ENCODE assay signal across 10 cellular contexts in genomic region chr4:128832253-128832641, GRCh38. TPM values are rescaled to one million over a fixed set of nuclear protein-coding genes. Genes with fewer than 3 reads are reported as not detected.
DNase-seq lines count a peak whose midpoint lies in the region; ATAC-seq and TF ChIP-seq lines count a peak whose summit lies in the region.
"Had no signal": no experiment of that assay in that cellular context is flagged by ENCODE, and none has a peak within 500 bp of the region (broad histone marks: within the 10 kb centered on the region; RNA-seq: fewer than 3 reads in every experiment).

No MANE protein-coding gene starts in this region.

- no peaks in the 10 kb centered on the region for H3K27me3 ChIP-seq in adipocyte (replicated peaks; ENCODE audit: control insufficient read depth, insufficient read depth, low read length)
- H3K27me3 ChIP-seq in neural cell (ENCODE audit: insufficient read depth, low read depth, low read length): no peaks in the 10 kb centered on the region
- no peaks in the 10 kb centered on the region for H3K27me3 ChIP-seq in testis

- no peaks in the 10 kb centered on the region for H4K20me1 ChIP-seq in neural cell (ENCODE audit: insufficient read depth)

- H3K9ac ChIP-seq in adipocyte (ENCODE audit: low read length): peak overlapping the region; percentile 6
- H3K9ac ChIP-seq in neural cell (ENCODE audit: low read length): peak overlapping the region; percentile 60

- DNase-seq in adipocyte (ENCODE audit: low read depth): no peak
- DNase-seq in LoVo (ENCODE audit: low spot score): no peak
- no peak for DNase-seq in RKO (ENCODE audit: low spot score)
- no peak for DNase-seq in testis
- no peak for DNase-seq in activated CD4-positive, CD25-positive, alpha-beta regulatory T cell (lab: John Stamatoyannopoulos, UW)
- DNase-seq: activated B cell treated with CpG ODN at 0.5 μM for 24 hours, left ventricle myocardium superior had no signal

- no peak overlapping the region for H2AFZ ChIP-seq in neural cell (ENCODE audit: low read depth, low read length)

- peak overlapping the region; percentile 82 for H3K27ac ChIP-seq in neural cell (ENCODE audit: low read length)
- no peak overlapping the region for H3K27ac ChIP-seq in testis

- H3K9me3 ChIP-seq in adipocyte (ENCODE audit: control insufficient read depth, low read length) (no peaks in the 10 kb centered on the region), neural cell (ENCODE audit: low read length) (no peaks in the 10 kb centered on the region), testis (no peaks in the 10 kb centered on the region)

- peaks cover 63% of the 10 kb centered on the region for H3K4me1 ChIP-seq in adipocyte (ENCODE audit: control insufficient read depth, insufficient read depth, low read length)
- H3K4me1 ChIP-seq in testis: peaks cover 21% of the 10 kb centered on the region

- ATAC-seq in GM18858 (IDR thresholded peaks at IDR 0.05; ENCODE audit: unreplicated experiment) (peak; percentile 16), HG02759 (IDR thresholded peaks at IDR 0.05; ENCODE audit: unreplicated experiment) (peak; percentile 14)
- ATAC-seq: left ventricle myocardium superior had no signal

- H3K79me2 ChIP-seq in neural cell (replicated peaks; ENCODE audit: insufficient read depth, low read length): peaks cover 23% of the 10 kb centered on the region

- no peaks in the 10 kb centered on the region for H3F3A ChIP-seq in neural cell (ENCODE audit: insufficient read depth, low read length, poor library complexity, severe bottlenecking)

- H3K4me3 ChIP-seq in adipocyte (ENCODE audit: low read length) (no peak overlapping the region), neural cell (ENCODE audit: low read length) (peak overlapping the region; percentile 61), testis (no peak overlapping the region)

- TF ChIP-seq POLR2A in testis (IDR thresholded peaks at IDR 0.05): no peak

- TF ChIP-seq CTCF in neural cell (IDR thresholded peaks at IDR 0.05; ENCODE audit: poor library complexity, severe bottlenecking): no peak
- TF ChIP-seq CTCF in testis (IDR thresholded peaks at IDR 0.05): no peak

- no peak for TF ChIP-seq EP300 in neural cell (conservative IDR thresholded peaks at IDR 0.05; ENCODE audit: poor library complexity, severe bottlenecking)

- no peak overlapping the region for H3K4me2 ChIP-seq in neural cell (ENCODE audit: low read length)

- intact Hi-C loops in testis (cut with DNase I; ENCODE audit: low total_unique reads): no loop called here

- WGBS in testis, 2 donors: 73 to 75% methylated on average over 1 of the region's 1 CpG

- no peak for TF ChIP-seq RAD21 in neural cell (conservative IDR thresholded peaks at IDR 0.05)

- no peaks in the 10 kb centered on the region for H3K9me2 ChIP-seq in neural cell (ENCODE audit: insufficient read depth, low read length)

- H3K36me3 ChIP-seq in adipocyte (ENCODE audit: control insufficient read depth, insufficient read depth, low read length, severe bottlenecking): peaks cover 47% of the 10 kb centered on the region
- H3K36me3 ChIP-seq in neural cell (ENCODE audit: insufficient read depth, low read length): no peaks in the 10 kb centered on the region
- no peaks in the 10 kb centered on the region for H3K36me3 ChIP-seq in testis (ENCODE audit: low read depth, missing control alignments)

TF ChIP-seq in neural cell, 6 proteins besides CTCF, POLR2A, EP300 and RAD21:
- TF ChIP-seq EZH2 (IDR thresholded peaks at IDR 0.05; ENCODE audit: borderline replicate concordance, insufficient read depth, low read length, poor library complexity, severe bottlenecking) (no peak), TAF1 (IDR thresholded peaks at IDR 0.05; ENCODE audit: low read depth) (no peak), MXI1 (conservative IDR thresholded peaks at IDR 0.05; ENCODE audit: poor library complexity, severe bottlenecking) (no peak), SMC3 (conservative IDR thresholded peaks at IDR 0.05; ENCODE audit: poor library complexity) (no peak), REST (IDR thresholded peaks at IDR 0.05; ENCODE audit: borderline replicate concordance) (no peak), POLR2AphosphoS5 (IDR thresholded peaks at IDR 0.05) (no peak)

RNA-seq across cellular contexts. Expression of gene JADE1, which starts 22.7 kb away (rescaled TPM):
- polyA plus RNA-seq in neural cell (14.5 and 16.4 TPM in 2 replicates), testis (ENCODE audit: insufficient read depth, low read depth, low replicate concordance) (19.1 TPM)
- polyA minus RNA-seq in neural cell: 24.6 and 25.9 TPM in 2 replicates
- total RNA-seq in testis: 10 to 100 TPM; 28.9 to 32.2 TPM
